In genomic region chr21:44925027-44925755, GRCh38 we compare ENCODE assay signal across 2 cellular contexts.
A peak's percentile ranks its signal among the peaks of the same experiment; 100 is the strongest.
TF ChIP-seq lines count a peak whose summit lies in the region.

No MANE protein-coding gene starts in this region.

TF ChIP-seq in GM12878, 131 proteins besides CTCF, POLR2A, EP300 and RAD21 (continues in another document):
- peak; percentile 67 for TF ChIP-seq SKIL (IDR thresholded peaks at IDR 0.05; ENCODE audit: low read depth, poor library complexity, severe bottlenecking)
- TF ChIP-seq E2F8 (IDR thresholded peaks at IDR 0.05; ENCODE audit: low read depth, partially characterized antibody), result no peak
- TF ChIP-seq CEBPB (IDR thresholded peaks at IDR 0.05; ENCODE audit: borderline replicate concordance in 1 of 2, low read depth in 2 of 2, low read length in 2 of 2), result peak in 1 of 2 experiments; percentile 61; a peak in 1 of 4 replicates
- 0 out of 2 replicates have a peak, but pooled peaks have one; percentile 28 for TF ChIP-seq DPF2 (IDR thresholded peaks at IDR 0.05)
- no peak for TF ChIP-seq ZNF24 (IDR thresholded peaks at IDR 0.05)
- peak; percentile 38 for TF ChIP-seq ZNF384 (IDR thresholded peaks at IDR 0.05; ENCODE audit: borderline replicate concordance, low read depth, low read length)
- no peak for TF ChIP-seq JUNB (IDR thresholded peaks at IDR 0.05)
- peak in 1 of 2 experiments; percentile 99; a peak in 2 of 4 replicates for TF ChIP-seq ETV6 (conservative IDR thresholded peaks at IDR 0.05 in 1 of 2, IDR thresholded peaks at IDR 0.05 in 1 of 2; ENCODE audit: borderline replicate concordance in 1 of 2, low read depth in 1 of 2)
- TF ChIP-seq SIN3A (IDR thresholded peaks at IDR 0.05; ENCODE audit: low read depth, low read length), result no peak
- no peak for TF ChIP-seq NR2C1 (IDR thresholded peaks at IDR 0.05)
- no peak for TF ChIP-seq PAX5 (IDR thresholded peaks at IDR 0.05; ENCODE audit: borderline replicate concordance, low read depth, low read length)
- TF ChIP-seq ATF2 (IDR thresholded peaks at IDR 0.05; ENCODE audit: low read length), result no peak
- no peak for TF ChIP-seq POU2F2 (IDR thresholded peaks at IDR 0.05; ENCODE audit: borderline replicate concordance, low read depth, low read length)
- no peak for TF ChIP-seq TCF3 (IDR thresholded peaks at IDR 0.05; ENCODE audit: borderline replicate concordance, insufficient read depth, low read depth, low read length)
- TF ChIP-seq RELA (IDR thresholded peaks at IDR 0.05; ENCODE audit: borderline replicate concordance, partially characterized antibody), result no peak
- TF ChIP-seq MXI1 (IDR thresholded peaks at IDR 0.05; ENCODE audit: low read depth, low read length), result no peak
- TF ChIP-seq BHLHE40 (IDR thresholded peaks at IDR 0.05; ENCODE audit: borderline replicate concordance in 1 of 2, low read depth in 2 of 2, low read length in 1 of 2), result peak; percentile 22 to 28; a peak in 1 of 4 replicates
- TF ChIP-seq BACH1 (IDR thresholded peaks at IDR 0.05; ENCODE audit: borderline replicate concordance), result no peak
- peak; percentile 22; the same call in 1 of the 2 replicates for TF ChIP-seq PKNOX1 (IDR thresholded peaks at IDR 0.05)
- TF ChIP-seq ATF3 (IDR thresholded peaks at IDR 0.05; ENCODE audit: borderline replicate concordance, extremely low read depth, low read depth, low read length), result no peak
- no peak for TF ChIP-seq SUPT20H (IDR thresholded peaks at IDR 0.05; ENCODE audit: borderline replicate concordance, control insufficient read depth, low read depth, low read length)
- no peak for TF ChIP-seq KDM1A (IDR thresholded peaks at IDR 0.05; ENCODE audit: borderline replicate concordance)
- no peak for TF ChIP-seq SMAD5 (IDR thresholded peaks at IDR 0.05; ENCODE audit: low read depth)
- TF ChIP-seq MAX (IDR thresholded peaks at IDR 0.05; ENCODE audit: low read depth, low read length), result no peak
- no peak for TF ChIP-seq SMARCA5 (IDR thresholded peaks at IDR 0.05)

TF ChIP-seq in SK-N-SH, 30 proteins besides CTCF, POLR2A, EP300 and RAD21:
- no peak for TF ChIP-seq NFIC (IDR thresholded peaks at IDR 0.05; ENCODE audit: borderline replicate concordance)
